ENCODE assay signal across 31 cellular contexts in the genomic region with DNA sequence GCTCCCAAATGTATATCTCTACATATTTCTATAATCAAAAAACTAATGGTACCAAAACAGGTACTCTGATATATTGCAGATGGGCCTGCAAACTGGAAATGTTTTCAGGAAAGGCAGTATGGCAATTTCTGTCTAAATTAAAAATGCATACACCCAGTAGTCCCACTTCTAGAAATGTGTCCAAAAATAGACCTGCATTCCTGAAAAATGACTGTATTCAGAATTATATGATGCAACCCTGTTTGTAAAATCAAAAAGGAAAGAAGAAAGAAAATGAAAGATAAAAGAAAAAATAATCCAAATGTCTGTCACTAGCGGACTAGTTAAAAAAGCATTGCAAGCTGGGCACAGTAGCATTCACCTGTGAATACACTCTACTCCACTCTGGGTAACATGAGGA. TPM values are rescaled to one million over a fixed set of nuclear protein-coding genes. Genes with fewer than 3 reads are reported as not detected.
"Had no signal": no experiment of that assay in that cellular context is flagged by ENCODE, and none has a peak within 500 bp of the region (broad histone marks: within the 10 kb centered on the region; RNA-seq: fewer than 3 reads in every experiment).

No MANE protein-coding gene starts in this region.

- H3K9me3 ChIP-seq: esophagus muscularis mucosa, gastrocnemius medialis, right atrium auricular region, spleen, tibial nerve had no signal

- DNase-seq: activated CD4-positive, alpha-beta memory T cell treated with anti-CD3 and anti-CD28 coated beads for 36 hours; activated CD4-positive, alpha-beta T cell treated with anti-CD3 and anti-CD28 coated beads for 48 hours; activated gamma-delta T cell treated with Interleukin-2 at 50 U/mL for 16 hours; activated naive CD4-positive, alpha-beta T cell treated with anti-CD3 and anti-CD28 coated beads, Interleukin-2, amount 50 U/mL, for 16 hours; activated T-cell treated with anti-CD3 and anti-CD28 coated beads, Interleukin-2, amount 50 U/mL, for 4 hours; amygdala; dermis blood vessel endothelial cell; effector CD4-positive, alpha-beta T cell; gastrocnemius medialis; glutamatergic neuron; kidney; left colon; mammary epithelial cell; midbrain; naive thymus-derived CD8-positive, alpha-beta T cell; nucleus accumbens; spleen; stimulated activated naive CD4-positive, alpha-beta T cell; T1000 had no signal

- ATAC-seq: activated CD4-positive, CD25-positive, alpha-beta regulatory T cell treated with anti-CD3 and anti-CD28 coated beads, Interleukin-2, amount 50 U/mL, for 24 hours; activated T-cell treated with anti-CD3 and anti-CD28 coated beads, Interleukin-2, amount 50 U/mL, for 4 hours; activated T-helper 17 cell treated with anti-CD3 and anti-CD28 coated beads, Interleukin-2, amount 50 U/mL, for 72 hours; gastrocnemius medialis; left colon; naive thymus-derived CD8-positive, alpha-beta T cell had no signal

- H3K36me3 ChIP-seq: esophagus muscularis mucosa, gastrocnemius medialis, right atrium auricular region, spleen, tibial nerve, WERI-Rb-1 had no signal

- H3K4me3 ChIP-seq: esophagus muscularis mucosa, gastrocnemius medialis, right atrium auricular region, spleen, tibial nerve had no signal

- H3K27me3 ChIP-seq: gastrocnemius medialis, right atrium auricular region, spleen had no signal

- H3K4me1 ChIP-seq: esophagus muscularis mucosa, gastrocnemius medialis, right atrium auricular region, spleen, tibial nerve had no signal

- H3K27ac ChIP-seq: esophagus muscularis mucosa, gastrocnemius medialis, right atrium auricular region, spleen, tibial nerve, WERI-Rb-1 had no signal

RNA-seq across cellular contexts. Expression of gene MCCD1, which starts 43.7 kb away (rescaled TPM):
- total RNA-seq: activated CD4-positive, alpha-beta memory T cell treated with anti-CD3 and anti-CD28 coated beads for 36 hours; activated T-cell treated with anti-CD3 and anti-CD28 coated beads, Interleukin-2, amount 50 U/mL, for 4 hours; activated T-helper 17 cell treated with anti-CD3 and anti-CD28 coated beads, Interleukin-2, amount 50 U/mL, for 72 hours; bronchial epithelial cell; dermis blood vessel endothelial cell; esophagus muscularis mucosa; gastrocnemius medialis; left colon; mammary epithelial cell; naive thymus-derived CD8-positive, alpha-beta T cell; neural crest cell; pulmonary artery endothelial cell; right atrium auricular region; spleen; temporal lobe; tibial nerve; ureter had no signal
- polyA plus RNA-seq: liver; mammary epithelial cell; naive thymus-derived CD8-positive, alpha-beta T cell; spleen had no signal
